8 cellular contexts compared by ENCODE assay signal in genomic region chr19:5987077-5987818, GRCh38. TPM values are rescaled to one million over a fixed set of nuclear protein-coding genes. Genes with fewer than 3 reads are reported as not detected.
A peak's percentile ranks its signal among the peaks of the same experiment; 100 is the strongest.
DNase-seq lines count a peak whose midpoint lies in the region; ATAC-seq and TF ChIP-seq lines count a peak whose summit lies in the region.

No MANE protein-coding gene starts in this region.

- H2AFZ ChIP-seq in KMS-11 (ENCODE audit: low read depth) (peak overlapping the region; percentile 93), fibroblast of lung (ENCODE audit: low read length) (peak overlapping the region; percentile 67)

- DNase-seq in Caco-2 (peak; percentile 84 to 85), Panc1 (ENCODE audit: low read depth, low spot score) (peak; percentile 57), fibroblast of lung (ENCODE audit: low read depth in 2 of 2) (peak; percentile 62 to 81)
- DNase-seq in activated T-cell treated with anti-CD3 and anti-CD28 coated beads, Interleukin-2, amount 50 U/mL, for 48 hours = peak; percentile 81
- no peak for DNase-seq in stimulated activated naive B cell treated with anti-CD40 and anti-IgM and Interleukin-4, amounts not matched to agents 10 μg/mL and 1 μg/mL and 100 μg/mL, for 72 hours

- peak; percentile 78 to 85 for TF ChIP-seq CTCF in Caco-2 (IDR thresholded peaks at IDR 0.05; ENCODE audit: insufficient read depth in 1 of 2, low read depth in 1 of 2, low read length in 1 of 2, severe bottlenecking in 1 of 2, unreplicated experiment in 1 of 2)
- TF ChIP-seq CTCF in KMS-11 (conservative IDR thresholded peaks at IDR 0.05; ENCODE audit: low read depth, low read length) = peak; percentile 93
- peak; percentile 89 for TF ChIP-seq CTCF in Panc1 (IDR thresholded peaks at IDR 0.05)
- peak; percentile 95 to 96 for TF ChIP-seq CTCF in fibroblast of lung (conservative IDR thresholded peaks at IDR 0.05 in 1 of 2, IDR thresholded peaks at IDR 0.05 in 1 of 2; ENCODE audit: low read depth in 1 of 2, low read length in 2 of 2)
- peak; percentile 87 to 91 (median 91) for TF ChIP-seq CTCF in nephron (IDR thresholded peaks at IDR 0.05; ENCODE audit: unreplicated experiment in 3 of 3)

- H3K27ac ChIP-seq in KMS-11 (no peak overlapping the region), Panc1 (ENCODE audit: low read length) (peak overlapping the region; percentile 34; the same call in 1 of the 2 replicates), fibroblast of lung (ENCODE audit: insufficient read depth, low read length) (no peak overlapping the region)

- no peaks in the 10 kb centered on the region for H3K79me2 ChIP-seq in KMS-11 (ENCODE audit: insufficient read depth, low read depth)
- no peaks in the 10 kb centered on the region for H3K79me2 ChIP-seq in fibroblast of lung (ENCODE audit: control insufficient read depth, insufficient read depth, low read length)

- peaks cover 7% of the 10 kb centered on the region for H3K4me1 ChIP-seq in Caco-2
- peaks cover 3% of the 10 kb centered on the region for H3K4me1 ChIP-seq in KMS-11 (ENCODE audit: low read depth, poor library complexity, severe bottlenecking)
- H3K4me1 ChIP-seq in Panc1 (ENCODE audit: control insufficient read depth, insufficient read depth, low read length) = peaks cover 8% of the 10 kb centered on the region; the same call in 1 of the 2 replicates
- peaks cover 8% of the 10 kb centered on the region for H3K4me1 ChIP-seq in fibroblast of lung (ENCODE audit: control insufficient read depth, extremely low read depth, insufficient read depth, low read length)

- H3K9me3 Mint-ChIP-seq in Caco-2 (ENCODE audit: unreplicated experiment) (no peaks in the 10 kb centered on the region), nephron (no peaks in the 10 kb centered on the region)
- peaks cover 0 to 3% of the 10 kb centered on the region in 2 donors for H3K9me3 Mint-ChIP-seq in stimulated activated naive B cell treated with anti-CD40 and anti-IgM and Interleukin-4, amounts not matched to agents 10 μg/mL and 1 μg/mL and 100 μg/mL, for 72 hours

- POLR2A ChIA-PET in Caco-2 (lab: Charles Lee) = interaction anchor here (0.5 kb wide), 1 partner anchor 10 kb away, joined by 3 read pairs; no protein-coding TSS in a partner anchor
- POLR2A ChIA-PET in Panc1 (lab: Charles Lee) = no interaction called here

- no peaks in the 10 kb centered on the region for H3K36me3 ChIP-seq in Caco-2 (ENCODE audit: control insufficient read depth, insufficient read depth, low read length)
- no peaks in the 10 kb centered on the region for H3K36me3 ChIP-seq in KMS-11 (ENCODE audit: insufficient read depth)
- no peaks in the 10 kb centered on the region for H3K36me3 ChIP-seq in Panc1 (ENCODE audit: control insufficient read depth, insufficient read depth, low read length)
- H3K36me3 ChIP-seq in fibroblast of lung (ENCODE audit: control insufficient read depth, insufficient read depth, low read length) = no peaks in the 10 kb centered on the region

- H3K9ac ChIP-seq in KMS-11 (peak overlapping the region; percentile 45; the same call in 1 of the 2 replicates), fibroblast of lung (ENCODE audit: insufficient read depth, low read length) (no peak overlapping the region)

- H4K20me1 ChIP-seq in KMS-11 (ENCODE audit: insufficient read depth) (no peaks in the 10 kb centered on the region), fibroblast of lung (ENCODE audit: control insufficient read depth, extremely low read depth, insufficient read depth, low read length) (no peaks in the 10 kb centered on the region)

- intact Hi-C loops in Caco-2 (cut with micrococcal nuclease; ENCODE audit: unreplicated experiment) (loop anchor here (1.0 kb wide), 3 partner anchors 35 to 138 kb away; no protein-coding TSS in a partner anchor), Panc1 (cut with micrococcal nuclease; ENCODE audit: unreplicated experiment) (loop anchor here (10.0 kb wide), 1 partner anchor 138 kb away; no protein-coding TSS in a partner anchor)

- CTCF ChIA-PET in Caco-2 (lab: Charles Lee) (interaction anchor here (0.5 to 4.1 kb wide), 21 partner anchors 9 to 785 kb away, joined by 3 to 44 read pairs (median 3); partner anchors contain the start of genes NDUFA11, RANBP3 and VAV1), Panc1 (lab: Charles Lee) (interaction anchor here (0.7 to 1.2 kb wide), 3 partner anchors 35 to 582 kb away, joined by 3 to 6 read pairs (median 4); no protein-coding TSS in a partner anchor)

- peak overlapping the region; percentile 96 for H3K4me2 ChIP-seq in KMS-11
- H3K4me2 ChIP-seq in fibroblast of lung (ENCODE audit: extremely low read depth, insufficient read depth, low read length) = peak overlapping the region; percentile 91

- ATAC-seq in Panc1 (peak; percentile 54; the same call in 1 of the 2 replicates), HG03469 (IDR thresholded peaks at IDR 0.05; ENCODE audit: unreplicated experiment) (no peak)
- peak; percentile 51 to 52 for ATAC-seq in stimulated activated naive B cell treated with anti-CD40 and anti-IgM and Interleukin-4, amounts not matched to agents 10 μg/mL and 1 μg/mL and 100 μg/mL, for 72 hours (replicated peaks)

- H3K4me1 Mint-ChIP-seq in Caco-2 (ENCODE audit: low read depth, unreplicated experiment) (peaks cover 15% of the 10 kb centered on the region), nephron (peaks cover 32% of the 10 kb centered on the region)
- H3K4me1 Mint-ChIP-seq in stimulated activated naive B cell treated with anti-CD40 and anti-IgM and Interleukin-4, amounts not matched to agents 10 μg/mL and 1 μg/mL and 100 μg/mL, for 72 hours = peaks cover 12 to 15% of the 10 kb centered on the region in 2 donors

- H3K27me3 ChIP-seq in Caco-2 (replicated peaks; ENCODE audit: control insufficient read depth, insufficient read depth, low read length) (no peaks in the 10 kb centered on the region), KMS-11 (ENCODE audit: insufficient read depth, low read depth) (no peaks in the 10 kb centered on the region), Panc1 (ENCODE audit: control insufficient read depth, insufficient read depth, low read length) (no peaks in the 10 kb centered on the region), fibroblast of lung (ENCODE audit: control insufficient read depth, insufficient read depth, low read length) (no peaks in the 10 kb centered on the region)

- BruUV-seq in Caco-2 (replicated peaks; lab: Mats Ljungman, UMichigan) = no TSS peak
- BruUV-seq in Panc1 (replicated peaks; lab: Mats Ljungman, UMichigan) = no TSS peak

- H3K9me3 ChIP-seq in Caco-2 (no peaks in the 10 kb centered on the region), Panc1 (ENCODE audit: control insufficient read depth, insufficient read depth, low read depth, low read length) (no peaks in the 10 kb centered on the region), fibroblast of lung (ENCODE audit: control insufficient read depth, insufficient read depth, low read depth, low read length) (no peaks in the 10 kb centered on the region)

- H3K36me3 Mint-ChIP-seq in Caco-2 (ENCODE audit: insufficient read depth, unreplicated experiment) (no peaks in the 10 kb centered on the region), nephron (ENCODE audit: low read depth) (no peaks in the 10 kb centered on the region)
- H3K36me3 Mint-ChIP-seq in stimulated activated naive B cell treated with anti-CD40 and anti-IgM and Interleukin-4, amounts not matched to agents 10 μg/mL and 1 μg/mL and 100 μg/mL, for 72 hours = no peaks in the 10 kb centered on the region

- H3K27ac Mint-ChIP-seq in Caco-2 (ENCODE audit: unreplicated experiment) = peak overlapping the region; percentile 11
- H3K27ac Mint-ChIP-seq in nephron = peak overlapping the region; percentile 18 to 69 (median 65)
- peak overlapping the region; percentile 94 for H3K27ac Mint-ChIP-seq in stimulated activated naive B cell treated with anti-CD40 and anti-IgM and Interleukin-4, amounts not matched to agents 10 μg/mL and 1 μg/mL and 100 μg/mL, for 72 hours

- peak overlapping the region; percentile 39 for H3K4me3 Mint-ChIP-seq in Caco-2 (ENCODE audit: unreplicated experiment)
- H3K4me3 Mint-ChIP-seq in nephron = peak overlapping the region in 2 of 3 experiments; percentile 4 to 12
- H3K4me3 Mint-ChIP-seq in stimulated activated naive B cell treated with anti-CD40 and anti-IgM and Interleukin-4, amounts not matched to agents 10 μg/mL and 1 μg/mL and 100 μg/mL, for 72 hours = peak overlapping the region; percentile 75 to 78

- in situ Hi-C loops in Panc1 (cut with HindIII; ENCODE audit: low pct_unique_long_range_greater_than_20kb, low sequenced_read_pairs) = no loop called here

- H3K27me3 Mint-ChIP-seq in Caco-2 (ENCODE audit: insufficient read depth, unreplicated experiment) (no peaks in the 10 kb centered on the region), nephron (ENCODE audit: low read depth) (peaks cover 3% of the 10 kb centered on the region)
- H3K27me3 Mint-ChIP-seq in stimulated activated naive B cell treated with anti-CD40 and anti-IgM and Interleukin-4, amounts not matched to agents 10 μg/mL and 1 μg/mL and 100 μg/mL, for 72 hours = peaks cover 0 to 9% of the 10 kb centered on the region in 2 donors

- no peak overlapping the region for H3K4me3 ChIP-seq in Caco-2 (ENCODE audit: low read depth, low read length)
- no peak overlapping the region for H3K4me3 ChIP-seq in KMS-11 (IDR thresholded peaks at IDR 0.05; ENCODE audit: insufficient read depth, low read depth, low read length)
- H3K4me3 ChIP-seq in Panc1 (ENCODE audit: low read depth in 2 of 2, low read length in 2 of 2) = peak overlapping the region; percentile 14 to 48; a peak in 3 of 4 replicates
- peak overlapping the region; percentile 23 to 52 (median 46) for H3K4me3 ChIP-seq in fibroblast of lung (replicated peaks in 1 of 4; ENCODE audit: control extremely low read depth in 1 of 4, insufficient read depth in 1 of 4, low read depth in 3 of 4, low read length in 4 of 4)

RNA-seq across cellular contexts. Expression of gene RANBP3, which starts 9.3 kb away (rescaled TPM):
- total RNA-seq in Caco-2 (2022) (85.4 and 90.4 TPM in 2 replicates), Panc1 (2021; ENCODE audit: unreplicated experiment) (54.6 TPM), fibroblast of lung (32.1 and 39.8 TPM in 2 replicates)
- 69.7 TPM for polyA plus RNA-seq in Panc1 (2012; ENCODE audit: insufficient read length)
- 59.4 and 72.9 TPM in 2 replicates for polyA plus RNA-seq in fibroblast of lung
- 64.1 and 75.1 TPM in 2 replicates for polyA plus RNA-seq in fibroblast of lung (2012)
- 72.2 and 78.5 TPM in 2 replicates for polyA minus RNA-seq in fibroblast of lung (ENCODE audit: low replicate concordance)

Comparison
In these comparisons a context has a peak if more than half of its experiments do, and no peak if none do; other contexts are left out.
1. H3K4me3 ChIP-seq: peak in Panc1 (2 of 2) and fibroblast of lung (4 of 4); none in Caco-2 (single experiment) and KMS-11 (single experiment).
2. H3K27ac Mint-ChIP-seq: peak in every context shown above with its lines; median percentile 94 in stimulated activated naive B cell treated with anti-CD40 and anti-IgM and Interleukin-4, amounts not matched to agents 10 μg/mL and 1 μg/mL and 100 μg/mL, for 72 hours; 65 in nephron; 11 in Caco-2.
3. H3K4me3 Mint-ChIP-seq: peak in every context shown above with its lines; median percentile 76 in stimulated activated naive B cell treated with anti-CD40 and anti-IgM and Interleukin-4, amounts not matched to agents 10 μg/mL and 1 μg/mL and 100 μg/mL, for 72 hours; 39 in Caco-2; 8 in nephron.
4. Peak in every context shown above with its lines, with median percentiles within 50 percentile points of each other: CTCF ChIP-seq.